In the genomic region with DNA sequence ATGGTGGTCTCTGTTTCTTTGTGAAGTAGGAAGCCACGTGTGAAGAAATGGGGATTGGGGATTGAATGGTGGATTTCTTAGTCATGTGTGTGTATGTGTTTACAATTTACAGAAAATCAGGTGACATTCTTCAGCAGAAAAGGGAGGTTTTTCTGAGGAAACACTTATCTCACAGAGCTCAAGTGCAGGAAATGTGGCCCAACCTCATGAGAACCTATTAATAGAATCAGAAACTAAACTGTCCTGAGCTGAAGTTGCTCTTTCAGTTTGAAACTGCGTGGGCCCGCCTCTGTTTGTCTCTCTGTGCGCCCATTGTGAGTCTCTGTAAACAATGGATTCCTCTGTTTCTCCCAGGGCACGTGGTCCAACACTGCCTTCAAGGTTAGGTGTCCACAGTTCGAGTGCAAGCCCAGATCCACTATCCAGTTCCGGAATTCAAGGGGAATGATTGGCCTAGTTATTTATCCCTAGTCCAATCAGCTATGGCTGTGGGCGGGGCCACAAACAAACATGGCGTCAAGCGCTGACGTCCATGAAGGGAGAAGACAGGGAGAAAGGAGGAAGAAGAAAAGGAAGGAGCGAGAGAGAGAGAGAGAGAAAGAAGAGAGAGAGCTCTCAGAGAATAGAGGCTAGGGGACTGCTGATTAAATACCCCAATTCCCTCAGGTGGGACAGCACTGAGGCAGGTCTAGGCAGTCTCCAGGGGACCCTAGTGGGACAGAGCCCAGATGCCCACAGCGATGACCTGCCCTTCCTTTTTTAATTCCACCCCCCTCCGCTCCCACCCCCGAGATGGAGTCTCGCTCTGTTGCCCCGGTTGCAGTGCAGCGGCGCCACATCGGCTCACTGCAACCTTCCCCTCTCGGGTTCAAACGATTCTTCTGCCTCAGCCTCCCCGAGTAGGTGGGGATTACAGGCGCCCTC, we compare ENCODE assay signal across 8 cellular contexts. TPM values are rescaled to one million over a fixed set of nuclear protein-coding genes. Genes with fewer than 3 reads are reported as not detected.
DNase-seq lines count a peak whose midpoint lies in the region; ATAC-seq and TF ChIP-seq lines count a peak whose summit lies in the region.

No MANE protein-coding gene starts in this region.

- intact Hi-C loops in esophagus squamous epithelium (cut with DNase I) (no loop called here), posterior cingulate gyrus (cut with DNase I) (no loop called here)

- TF ChIP-seq POLR2A in esophagus squamous epithelium (IDR thresholded peaks at IDR 0.05) = no peak

- TF ChIP-seq CTCF in esophagus squamous epithelium (IDR thresholded peaks at IDR 0.05) = no peak

- no peaks in the 10 kb centered on the region for H3K9me3 ChIP-seq in esophagus squamous epithelium

- POLR2A ChIA-PET in activated CD8-positive, alpha-beta T cell treated with anti-CD3 and anti-CD28 coated beads, Interleukin-2, amount 10 ng/mL, durations not matched to agents 7 days and 5 days (lab: Charles Lee) = interaction anchor here (0.7 to 1.5 kb wide), 6 partner anchors 9 to 81 kb away, joined by 3 to 5 read pairs (median 4); a partner anchor contains a TSS
- POLR2A ChIA-PET in HEK293T (lab: Yijun Ruan, JAX) = no interaction called here

- DNase-seq in DMS53 treated with DMSO at 0.1 percent for 48 hours (lab: John Stamatoyannopoulos, UW; ENCODE audit: unreplicated experiment) (peak; percentile 90), Kasumi-1 (lab: John Stamatoyannopoulos, UW) (peak; percentile 55 to 56), esophagus squamous epithelium (lab: John Stamatoyannopoulos, UW) (no peak), posterior cingulate gyrus (peak; percentile 36 to 97 (median 82)), HEK293T (ENCODE audit: extremely low spot score) (no peak), RKO (ENCODE audit: low spot score) (no peak)
- peak; percentile 88 for DNase-seq in activated CD8-positive, alpha-beta T cell treated with anti-CD3 and anti-CD28 coated beads, Interleukin-2, amount 10 ng/mL, durations not matched to agents 7 days and 5 days

- 63 to 76% methylated on average over 17 to 22 of the region's 24 CpGs for WGBS in esophagus squamous epithelium, 2 donors

- H3K4me3 Mint-ChIP-seq in activated CD8-positive, alpha-beta T cell treated with anti-CD3 and anti-CD28 coated beads, Interleukin-2, amount 10 ng/mL, durations not matched to agents 7 days and 5 days = peak overlapping the region; percentile 75

- ATAC-seq in GM21528 (IDR thresholded peaks at IDR 0.05; ENCODE audit: low FRiP score, unreplicated experiment) = peak; percentile 68
- peak; percentile 94 for ATAC-seq in activated CD8-positive, alpha-beta T cell treated with anti-CD3 and anti-CD28 coated beads, Interleukin-2, amount 10 ng/mL, durations not matched to agents 7 days and 5 days

- peaks cover 4% of the 10 kb centered on the region for H3K27me3 Mint-ChIP-seq in activated CD8-positive, alpha-beta T cell treated with anti-CD3 and anti-CD28 coated beads, Interleukin-2, amount 10 ng/mL, durations not matched to agents 7 days and 5 days (ENCODE audit: low read depth)

- H3K4me1 Mint-ChIP-seq in activated CD8-positive, alpha-beta T cell treated with anti-CD3 and anti-CD28 coated beads, Interleukin-2, amount 10 ng/mL, durations not matched to agents 7 days and 5 days (ENCODE audit: low read depth) = peaks cover 31% of the 10 kb centered on the region

- H3K4me1 ChIP-seq in esophagus squamous epithelium = no peaks in the 10 kb centered on the region

- H3K27me3 ChIP-seq in esophagus squamous epithelium = no peaks in the 10 kb centered on the region

- H3K9me3 Mint-ChIP-seq in activated CD8-positive, alpha-beta T cell treated with anti-CD3 and anti-CD28 coated beads, Interleukin-2, amount 10 ng/mL, durations not matched to agents 7 days and 5 days (ENCODE audit: insufficient read depth) = no peaks in the 10 kb centered on the region

- peak overlapping the region; percentile 99 for H3K27ac Mint-ChIP-seq in activated CD8-positive, alpha-beta T cell treated with anti-CD3 and anti-CD28 coated beads, Interleukin-2, amount 10 ng/mL, durations not matched to agents 7 days and 5 days

- peak overlapping the region; percentile 0 to 59 (median 34) for H3K27ac ChIP-seq in esophagus squamous epithelium

- H3K4me3 ChIP-seq in esophagus squamous epithelium = peak overlapping the region in 2 of 4 donors; percentile 9 to 41

- peaks cover 3% of the 10 kb centered on the region for H3K36me3 Mint-ChIP-seq in activated CD8-positive, alpha-beta T cell treated with anti-CD3 and anti-CD28 coated beads, Interleukin-2, amount 10 ng/mL, durations not matched to agents 7 days and 5 days (ENCODE audit: low read depth)

- no peaks in the 10 kb centered on the region for H3K36me3 ChIP-seq in esophagus squamous epithelium

- CTCF ChIA-PET in activated CD8-positive, alpha-beta T cell treated with anti-CD3 and anti-CD28 coated beads, Interleukin-2, amount 10 ng/mL, durations not matched to agents 7 days and 5 days (lab: Charles Lee) = interaction anchor here (0.7 to 1.4 kb wide), 6 partner anchors 18 to 352 kb away, joined by 3 to 4 read pairs (median 3); no protein-coding TSS in a partner anchor
- CTCF ChIA-PET in HEK293T (lab: Yijun Ruan, JAX) = no interaction called here

TF ChIP-seq in HEK293T, 16 proteins besides CTCF, POLR2A, EP300 and RAD21:
- TF ChIP-seq FOXM1 (IDR thresholded peaks at IDR 0.05; ENCODE audit: borderline replicate concordance) = no peak
- no peak for TF ChIP-seq ELF4 (IDR thresholded peaks at IDR 0.05)
- TF ChIP-seq ZNF384 (IDR thresholded peaks at IDR 0.05) = no peak
- no peak for TF ChIP-seq HDGF (IDR thresholded peaks at IDR 0.05; ENCODE audit: borderline replicate concordance)
- no peak for TF ChIP-seq ARNT (IDR thresholded peaks at IDR 0.05)
- no peak for TF ChIP-seq FOXK2 (IDR thresholded peaks at IDR 0.05)
- TF ChIP-seq L3MBTL2 (conservative IDR thresholded peaks at IDR 0.05) = no peak
- TF ChIP-seq, protein P1, sequence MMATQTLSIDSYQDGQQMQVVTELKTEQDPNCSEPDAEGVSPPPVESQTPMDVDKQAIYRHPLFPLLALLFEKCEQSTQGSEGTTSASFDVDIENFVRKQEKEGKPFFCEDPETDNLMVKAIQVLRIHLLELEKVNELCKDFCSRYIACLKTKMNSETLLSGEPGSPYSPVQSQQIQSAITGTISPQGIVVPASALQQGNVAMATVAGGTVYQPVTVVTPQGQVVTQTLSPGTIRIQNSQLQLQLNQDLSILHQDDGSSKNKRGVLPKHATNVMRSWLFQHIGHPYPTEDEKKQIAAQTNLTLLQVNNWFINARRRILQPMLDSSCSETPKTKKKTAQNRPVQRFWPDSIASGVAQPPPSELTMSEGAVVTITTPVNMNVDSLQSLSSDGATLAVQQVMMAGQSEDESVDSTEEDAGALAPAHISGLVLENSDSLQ (IDR thresholded peaks at IDR 0.05) = no peak
- TF ChIP-seq LEF1 (IDR thresholded peaks at IDR 0.05; ENCODE audit: borderline replicate concordance) = no peak
- no peak for TF ChIP-seq NFRKB (IDR thresholded peaks at IDR 0.05)
- TF ChIP-seq FOXA1 (IDR thresholded peaks at IDR 0.05) = no peak
- TF ChIP-seq SP1 (IDR thresholded peaks at IDR 0.05) = no peak
- no peak for TF ChIP-seq SUZ12 (IDR thresholded peaks at IDR 0.05)
- no peak for TF ChIP-seq CTBP1 (IDR thresholded peaks at IDR 0.05; ENCODE audit: borderline replicate concordance)
- TF ChIP-seq TARDBP (IDR thresholded peaks at IDR 0.05) = no peak
- no peak for TF ChIP-seq BHLHE40 (IDR thresholded peaks at IDR 0.05; ENCODE audit: borderline replicate concordance)

RNA-seq across cellular contexts. Expression of a gene that starts 31.4 kb away (rescaled TPM):
- 10 to 100 TPM; 15.5 to 16.2 TPM for total RNA-seq in activated CD8-positive, alpha-beta T cell treated with anti-CD3 and anti-CD28 coated beads, Interleukin-2, amount 10 ng/mL, durations not matched to agents 7 days and 5 days
- 10 to 100 TPM in 1 of 4 donors, 1 to 10 TPM in 3; 3.2 to 10.8 (median 5.9) TPM for total RNA-seq in esophagus squamous epithelium

RNA-seq across cellular contexts. Expression of a gene that starts 44.4 kb away (rescaled TPM):
- total RNA-seq in activated CD8-positive, alpha-beta T cell treated with anti-CD3 and anti-CD28 coated beads, Interleukin-2, amount 10 ng/mL, durations not matched to agents 7 days and 5 days = 1 to 10 TPM; 1.5 to 2.1 TPM
- 10 to 100 TPM in 1 of 4 donors, 1 to 10 TPM in 3; 3.6 to 12.6 (median 7.2) TPM for total RNA-seq in esophagus squamous epithelium

Comparison
In these comparisons a context has a peak if more than half of its experiments do, and no peak if none do; other contexts are left out.
1. DNase-seq: peak in DMS53 treated with DMSO at 0.1 percent for 48 hours (single experiment), Kasumi-1 (2 of 2), activated CD8-positive, alpha-beta T cell treated with anti-CD3 and anti-CD28 coated beads, Interleukin-2, amount 10 ng/mL, durations not matched to agents 7 days and 5 days (single experiment) and posterior cingulate gyrus (10 of 10); none in esophagus squamous epithelium (single experiment), HEK293T (single experiment) and RKO (single experiment).